Comparison of ENCODE assay signal across 21 cellular contexts in the genomic region with DNA sequence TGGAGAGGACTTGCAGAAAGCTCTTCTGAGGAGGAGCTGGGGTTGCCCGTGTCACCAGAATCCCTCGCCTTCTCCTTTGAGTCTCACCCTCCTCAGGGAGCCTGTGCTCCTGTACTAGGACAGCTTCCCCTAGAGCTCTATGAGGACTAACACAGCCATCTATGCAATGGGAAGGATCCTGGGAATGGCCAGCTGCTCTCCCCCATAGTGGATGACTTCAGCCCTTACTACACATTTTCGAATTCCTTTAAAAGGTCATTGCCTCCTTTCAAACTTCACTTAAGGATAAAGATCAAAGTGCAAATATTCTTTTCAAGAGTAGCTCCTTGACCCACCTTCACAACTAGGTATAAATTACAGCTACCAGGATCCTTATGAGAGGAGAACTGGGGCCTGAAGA.
"Had no signal": no experiment of that assay in that cellular context is flagged by ENCODE, and none has a peak within 500 bp of the region (broad histone marks: within the 10 kb centered on the region; RNA-seq: fewer than 3 reads in every experiment).

No MANE protein-coding gene starts in this region.

- FAIRE-seq: HepG2, RCC 7860 had no signal

- H3K9me3 ChIP-seq: SJSA1 had no signal

- H3K27ac ChIP-seq: KMS-11, SJSA1, SK-N-MC had no signal

- H3K4me1 ChIP-seq: SJSA1 had no signal

- H3K36me3 ChIP-seq: SJSA1 had no signal

- ATAC-seq: HepG2 had no signal

- H3K27me3 ChIP-seq: SJSA1 had no signal

- H3K9ac ChIP-seq: KMS-11 had no signal

- H3K4me2 ChIP-seq: KMS-11 had no signal

- DNase-seq: IMR-90, Kasumi-1, MM.1S, NCI-H1092 treated with DMSO at 0.1 percent for 48 hours, NCI-H1436, NCI-H187 treated with DMSO at 0.1 percent for 48 hours, NCI-H2029 treated with DMSO at 0.1 percent for 48 hours, NCI-H2171 treated with DMSO at 0.1 percent for 48 hours, NCI-H345, NCI-H446 treated with DMSO at 0.1 percent for 48 hours, NCI-H510A treated with DMSO at 0.1 percent for 48 hours, NCI-H526, NCI-H748 treated with DMSO at 0.1 percent for 48 hours, Right ventricle myocardium superior, RPMI8226, SIG-M5 had no signal

- H3K4me3 ChIP-seq: SJSA1, SK-N-MC had no signal
